Comparison of ENCODE assay signal across 10 cellular contexts in the genomic region with DNA sequence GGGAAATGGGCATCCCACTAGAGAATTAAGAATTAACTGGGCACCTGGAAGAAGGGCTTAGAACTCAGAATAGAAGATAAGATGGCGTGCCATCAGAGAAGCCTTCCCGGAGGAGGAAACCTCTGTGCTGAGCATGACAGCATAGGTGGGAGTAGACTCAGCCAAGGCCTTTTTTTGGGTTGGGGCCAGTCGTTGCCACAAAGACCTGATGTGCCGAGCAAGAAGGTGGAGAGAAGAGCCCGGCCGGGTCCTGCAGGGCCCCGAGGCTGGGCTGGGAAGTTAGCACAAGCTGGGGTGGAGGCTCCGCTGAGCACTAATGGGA. TPM values are rescaled to one million over a fixed set of nuclear protein-coding genes. Genes with fewer than 3 reads are reported as not detected.
DNase-seq lines count a peak whose midpoint lies in the region; ATAC-seq and TF ChIP-seq lines count a peak whose summit lies in the region.
"Had no signal": no experiment of that assay in that cellular context is flagged by ENCODE, and none has a peak within 500 bp of the region (broad histone marks: within the 10 kb centered on the region; RNA-seq: fewer than 3 reads in every experiment).

No MANE protein-coding gene starts in this region.

- peaks cover 0 to 17% (median 11%) of the 10 kb centered on the region in 4 donors for H3K4me1 Mint-ChIP-seq in CD4-positive, CD25-positive, alpha-beta regulatory T cell
- no peaks in the 10 kb centered on the region for H3K4me1 Mint-ChIP-seq in HFFc6 (ENCODE audit: low read depth)
- H3K4me1 Mint-ChIP-seq in central memory CD8-positive, alpha-beta T cell: peaks cover 7% of the 10 kb centered on the region

- H3K36me3 ChIP-seq in CD4-positive, CD25-positive, alpha-beta regulatory T cell (ENCODE audit: control insufficient read depth, insufficient read depth, low read length): no peaks in the 10 kb centered on the region
- H3K36me3 ChIP-seq in osteoblast (ENCODE audit: insufficient read depth, low read length): no peaks in the 10 kb centered on the region

- no peak overlapping the region for H2AFZ ChIP-seq in osteoblast (ENCODE audit: low read length)

- H3K4me3 Mint-ChIP-seq in CD4-positive, CD25-positive, alpha-beta regulatory T cell: peak overlapping the region in 3 of 4 donors; percentile 69 to 75 (median 74)
- H3K4me3 Mint-ChIP-seq in HFFc6: 0 out of 2 replicates have a peak overlapping the region, but pooled peaks have one; percentile 29
- H3K4me3 Mint-ChIP-seq in central memory CD8-positive, alpha-beta T cell: peak overlapping the region; percentile 80

- intact Hi-C loops in posterior vena cava (cut with DNase I): no loop called here

- H3K9me3 ChIP-seq in CD4-positive, CD25-positive, alpha-beta regulatory T cell (ENCODE audit: control insufficient read depth in 2 of 2, low read length in 2 of 2): no peaks in the 10 kb centered on the region
- H3K9me3 ChIP-seq in osteoblast (ENCODE audit: low read depth, low read length): no peaks in the 10 kb centered on the region

- H3K27ac Mint-ChIP-seq in CD4-positive, CD25-positive, alpha-beta regulatory T cell: no peak overlapping the region
- H3K27ac Mint-ChIP-seq in HFFc6: no peak overlapping the region
- H3K27ac Mint-ChIP-seq in central memory CD8-positive, alpha-beta T cell (ENCODE audit: low read depth): no peak overlapping the region

- no peaks in the 10 kb centered on the region for H3K36me3 Mint-ChIP-seq in CD4-positive, CD25-positive, alpha-beta regulatory T cell
- H3K36me3 Mint-ChIP-seq in HFFc6 (ENCODE audit: low read depth): no peaks in the 10 kb centered on the region
- peaks cover 1% of the 10 kb centered on the region for H3K36me3 Mint-ChIP-seq in central memory CD8-positive, alpha-beta T cell (ENCODE audit: insufficient read depth)

- peaks cover 56% of the 10 kb centered on the region for H3K27me3 Mint-ChIP-seq in CD4-positive, CD25-positive, alpha-beta regulatory T cell
- H3K27me3 Mint-ChIP-seq in HFFc6 (ENCODE audit: insufficient read depth): peaks cover 27% of the 10 kb centered on the region
- peaks cover 54% of the 10 kb centered on the region for H3K27me3 Mint-ChIP-seq in central memory CD8-positive, alpha-beta T cell

- peaks cover 8% of the 10 kb centered on the region for H3K4me1 ChIP-seq in CD4-positive, CD25-positive, alpha-beta regulatory T cell (ENCODE audit: control insufficient read depth, insufficient read depth, low read length, poor library complexity, severe bottlenecking)
- no peaks in the 10 kb centered on the region for H3K4me1 ChIP-seq in osteoblast (ENCODE audit: insufficient read depth, low read length)

- H4K20me1 ChIP-seq in osteoblast (ENCODE audit: insufficient read depth, low read length): peaks cover 4% of the 10 kb centered on the region

- no peaks in the 10 kb centered on the region for H3K79me2 ChIP-seq in osteoblast (ENCODE audit: insufficient read depth, low read length)

- H3K9me3 Mint-ChIP-seq in CD4-positive, CD25-positive, alpha-beta regulatory T cell: peaks cover 0 to 3% (median 0%) of the 10 kb centered on the region in 7 donors
- H3K9me3 Mint-ChIP-seq in HFFc6: no peaks in the 10 kb centered on the region
- no peaks in the 10 kb centered on the region for H3K9me3 Mint-ChIP-seq in central memory CD8-positive, alpha-beta T cell

- H3K27me3 ChIP-seq in CD4-positive, CD25-positive, alpha-beta regulatory T cell (ENCODE audit: control insufficient read depth, insufficient read depth, low read length): peaks cover 9% of the 10 kb centered on the region
- H3K27me3 ChIP-seq in osteoblast (ENCODE audit: insufficient read depth, low read length): peaks cover 44% of the 10 kb centered on the region

- no peak overlapping the region for H3K4me2 ChIP-seq in osteoblast (ENCODE audit: insufficient read depth, low read length)

- no peak for DNase-seq in CD4-positive, CD25-positive, alpha-beta regulatory T cell
- DNase-seq in HFFc6: no peak
- no peak for DNase-seq in central memory CD8-positive, alpha-beta T cell (ENCODE audit: low spot score in 2 of 2)
- DNase-seq in osteoblast (ENCODE audit: insufficient read length, low spot score, missing footprints): peak; percentile 75
- DNase-seq in posterior vena cava (ENCODE audit: low spot score): no peak
- DNase-seq: COR-L47, dermis blood vessel endothelial cell, NCI-H1417 treated with DMSO at 0.1 percent for 48 hours had no signal

- no peak overlapping the region for H3K27ac ChIP-seq in CD4-positive, CD25-positive, alpha-beta regulatory T cell (ENCODE audit: insufficient read depth, low read length, poor library complexity, severe bottlenecking)
- no peak overlapping the region for H3K27ac ChIP-seq in osteoblast (ENCODE audit: low read depth, low read length)

- no peak for TF ChIP-seq CTCF in HFFc6 (IDR thresholded peaks at IDR 0.05)
- TF ChIP-seq CTCF in osteoblast (IDR thresholded peaks at IDR 0.05; ENCODE audit: extremely low read depth, low read depth, low read length): no peak

- H3K4me3 ChIP-seq in CD4-positive, CD25-positive, alpha-beta regulatory T cell (ENCODE audit: low read depth, low read length): no peak overlapping the region
- no peak overlapping the region for H3K4me3 ChIP-seq in osteoblast (ENCODE audit: insufficient read depth, low read length)

- no peak for ATAC-seq in CD4-positive, CD25-positive, alpha-beta regulatory T cell (ENCODE audit: low read depth in 2 of 2)
- ATAC-seq in central memory CD8-positive, alpha-beta T cell (replicated peaks; ENCODE audit: extremely low read depth, poor library complexity, severe bottlenecking): no peak
- ATAC-seq in HG03045 (IDR thresholded peaks at IDR 0.05; ENCODE audit: unreplicated experiment) (no peak), GM18867 (IDR thresholded peaks at IDR 0.05; ENCODE audit: unreplicated experiment) (no peak)

RNA-seq across cellular contexts. Expression of a gene that starts 1.1 kb away (rescaled TPM):
- 79.7 TPM for total RNA-seq in CD4-positive, CD25-positive, alpha-beta regulatory T cell
- 10 to 100 TPM; 23.1 to 28.4 (median 23.4) TPM for polyA plus RNA-seq in CD4-positive, CD25-positive, alpha-beta regulatory T cell
- total RNA-seq in HFFc6 (2021; fragmentation: NEBNext Ultra II Directional; extraction: Animal tissue kit (Norgen Biotek cat#: 25700)): under 1 TPM; 0.02 to 0.38 (median 0.09) TPM
- 0.29 and 0.72 TPM in 2 replicates for total RNA-seq in osteoblast
- 1 to 10 TPM in 1 of 2 donors, under 1 TPM in 1; 0.83 to 1.0 TPM for total RNA-seq in posterior vena cava

Comparison
In these comparisons a context has a peak if more than half of its experiments do, and no peak if none do; other contexts are left out.
1. H3K4me3 Mint-ChIP-seq: peak in every context shown above with its lines; median percentile 80 in central memory CD8-positive, alpha-beta T cell; 74 in CD4-positive, CD25-positive, alpha-beta regulatory T cell; 29 in HFFc6.
2. RNA of a gene that starts 1.1 kb away (total RNA-seq): 79.7 TPM in CD4-positive, CD25-positive, alpha-beta regulatory T cell (single experiment); 0.83 to 1.0 TPM in posterior vena cava, 0.29 to 0.72 TPM in osteoblast and 0.02 to 0.38 TPM in HFFc6; every median in the first group is over 10 times any median in the second.